In the genomic region with DNA sequence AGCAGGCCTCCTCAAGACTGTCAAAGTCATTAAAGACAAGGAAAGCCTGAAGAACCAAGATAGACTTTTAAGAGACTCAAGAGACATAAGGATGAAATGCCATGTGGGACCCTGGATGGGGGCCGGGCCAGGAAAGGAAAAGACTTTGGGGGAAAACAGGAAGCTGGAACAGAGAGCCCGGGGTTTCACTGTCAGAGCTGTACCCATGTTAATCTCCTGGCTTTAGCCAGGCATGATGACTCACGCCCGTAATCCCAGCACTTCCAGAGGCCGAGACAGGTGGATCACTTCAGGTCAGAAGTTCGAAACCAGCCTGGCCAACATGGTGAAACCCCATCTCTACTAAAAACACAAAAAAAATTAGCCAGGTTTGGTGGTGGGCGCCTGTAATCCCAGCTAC, we compare ENCODE assay signal across 19 cellular contexts. TPM values are rescaled to one million over a fixed set of nuclear protein-coding genes. Genes with fewer than 3 reads are reported as not detected.
DNase-seq lines count a peak whose midpoint lies in the region; ATAC-seq, FAIRE-seq and TF ChIP-seq lines count a peak whose summit lies in the region.
"Had no signal": no experiment of that assay in that cellular context is flagged by ENCODE, and none has a peak within 500 bp of the region (broad histone marks: within the 10 kb centered on the region; RNA-seq: fewer than 3 reads in every experiment).

No MANE protein-coding gene starts in this region.

- no peak overlapping the region for H3K4me2 ChIP-seq in astrocyte (ENCODE audit: low read length)

- DNase-seq in T-helper 1 cell (no peak), MV-4-11 (lab: John Stamatoyannopoulos, UW) (peak; percentile 77), astrocyte (ENCODE audit: low read depth) (no peak), NCI-H226 (no peak)
- DNase-seq: C1 segment of cervical spinal cord; DMS 273 treated with DMSO at 0.1 percent for 48 hours; GF-D8; NCI-H1092; NCI-H1694 treated with DMSO at 0.1 percent for 48 hours; NCI-H345; NCI-H526; NK-92 treated with Interleukin-12 subunit alpha and Interleukin-12 subunit beta, amount 100 ng/mL, for 24 hours; SIG-M5 had no signal

- peak overlapping the region; percentile 34; the same call in 1 of the 2 replicates for H3K27ac ChIP-seq in 22Rv1
- H3K27ac ChIP-seq in astrocyte (ENCODE audit: low read depth, low read length), result no peak overlapping the region

- ATAC-seq in GM19035 (IDR thresholded peaks at IDR 0.05; ENCODE audit: unreplicated experiment), result no peak
- ATAC-seq in GM21381 (IDR thresholded peaks at IDR 0.05; ENCODE audit: unreplicated experiment), result no peak
- ATAC-seq: HepG2 had no signal

- TF ChIP-seq CTCF in 22Rv1 (IDR thresholded peaks at IDR 0.05) (no peak), astrocyte (IDR thresholded peaks at IDR 0.05; ENCODE audit: insufficient read depth, low read depth, low read length) (no peak)

- peaks cover 12% of the 10 kb centered on the region for H4K20me1 ChIP-seq in astrocyte (ENCODE audit: insufficient read depth, low read length)

- H3K9me3 ChIP-seq in astrocyte (ENCODE audit: insufficient read depth, low read depth, low read length), result no peaks in the 10 kb centered on the region

- H3K27me3 Mint-ChIP-seq in T-helper 1 cell treated with Interleukin-12 subunit alpha and Interleukin-12 subunit beta and Interleukin-4 antibody, amounts not matched to agents 30 μg/mL and 1 μg/mL, for 36 hours (ENCODE audit: low read depth), result no peaks in the 10 kb centered on the region
- no peaks in the 10 kb centered on the region for H3K27me3 Mint-ChIP-seq in astrocyte (ENCODE audit: low read depth, unreplicated experiment)

- no peak overlapping the region for H3K4me3 ChIP-seq in astrocyte (ENCODE audit: insufficient read depth, low read depth, low read length)

- H3K36me3 Mint-ChIP-seq in T-helper 1 cell treated with Interleukin-12 subunit alpha and Interleukin-12 subunit beta and Interleukin-4 antibody, amounts not matched to agents 30 μg/mL and 1 μg/mL, for 36 hours (ENCODE audit: low read depth), result peaks cover 8% of the 10 kb centered on the region
- H3K36me3 Mint-ChIP-seq in astrocyte (ENCODE audit: low read depth, unreplicated experiment), result no peaks in the 10 kb centered on the region

- peak overlapping the region; percentile 52 for H3K27ac Mint-ChIP-seq in T-helper 1 cell treated with Interleukin-12 subunit alpha and Interleukin-12 subunit beta and Interleukin-4 antibody, amounts not matched to agents 30 μg/mL and 1 μg/mL, for 36 hours
- no peak overlapping the region for H3K27ac Mint-ChIP-seq in astrocyte (ENCODE audit: unreplicated experiment)

- H3K36me3 ChIP-seq in astrocyte (ENCODE audit: insufficient read depth, low read length), result no peaks in the 10 kb centered on the region

- peaks cover 13% of the 10 kb centered on the region for H3K4me1 ChIP-seq in astrocyte (ENCODE audit: insufficient read depth, low read length)

- FAIRE-seq in astrocyte (lab: Jason Lieb, UNC), result no peak
- FAIRE-seq: H1, HepG2 had no signal

- H3K9me3 Mint-ChIP-seq in T-helper 1 cell treated with Interleukin-12 subunit alpha and Interleukin-12 subunit beta and Interleukin-4 antibody, amounts not matched to agents 30 μg/mL and 1 μg/mL, for 36 hours, result no peaks in the 10 kb centered on the region
- H3K9me3 Mint-ChIP-seq in astrocyte (ENCODE audit: unreplicated experiment), result no peaks in the 10 kb centered on the region

- H2AFZ ChIP-seq in astrocyte (ENCODE audit: low read depth, low read length), result no peak overlapping the region

- H3K4me3 Mint-ChIP-seq in T-helper 1 cell treated with Interleukin-12 subunit alpha and Interleukin-12 subunit beta and Interleukin-4 antibody, amounts not matched to agents 30 μg/mL and 1 μg/mL, for 36 hours, result no peak overlapping the region
- H3K4me3 Mint-ChIP-seq in astrocyte (ENCODE audit: unreplicated experiment), result peak overlapping the region; percentile 14

- H3K9ac ChIP-seq in astrocyte (ENCODE audit: low read length), result no peak overlapping the region

- peaks cover 15% of the 10 kb centered on the region for H3K4me1 Mint-ChIP-seq in T-helper 1 cell treated with Interleukin-12 subunit alpha and Interleukin-12 subunit beta and Interleukin-4 antibody, amounts not matched to agents 30 μg/mL and 1 μg/mL, for 36 hours (ENCODE audit: low read depth)
- peaks cover under 1% of the 10 kb centered on the region for H3K4me1 Mint-ChIP-seq in astrocyte (ENCODE audit: low read depth, unreplicated experiment)

- H3K27me3 ChIP-seq in astrocyte (ENCODE audit: insufficient read depth, low read length), result no peaks in the 10 kb centered on the region

- peaks cover 36% of the 10 kb centered on the region for H3K79me2 ChIP-seq in astrocyte (ENCODE audit: insufficient read depth, low read length)

RNA-seq across cellular contexts. Expression of a gene that starts 5.6 kb away (rescaled TPM):
- 52.4 and 58.1 TPM in 2 replicates for total RNA-seq in astrocyte

RNA-seq across cellular contexts. Expression of a gene that starts 16.3 kb away (rescaled TPM):
- total RNA-seq in astrocyte, result 56.7 and 61.4 TPM in 2 replicates

RNA-seq across cellular contexts. Expression of a gene that starts 20.7 kb away (rescaled TPM):
- total RNA-seq in astrocyte, result 35.5 and 36.2 TPM in 2 replicates

RNA-seq across cellular contexts. Expression of a gene that starts 36.2 kb away (rescaled TPM):
- total RNA-seq in astrocyte, result 3.7 and 5.7 TPM in 2 replicates

RNA-seq across cellular contexts. Expression of a gene that starts 36.2 kb away (rescaled TPM):
- 72.2 and 73.4 TPM in 2 replicates for total RNA-seq in astrocyte
